Comparison of ENCODE assay signal across 24 cellular contexts in genomic region chr3:106160396-106160795, GRCh38.
"Had no signal": no experiment of that assay in that cellular context is flagged by ENCODE, and none has a peak within 500 bp of the region (broad histone marks: within the 10 kb centered on the region; RNA-seq: fewer than 3 reads in every experiment).

No MANE protein-coding gene starts in this region.

- DNase-seq: activated CD4-positive, alpha-beta memory T cell treated with anti-CD3 and anti-CD28 coated beads, Interleukin-2, amount 10 ng/mL, durations not matched to agents 7 days and 5 days; activated CD4-positive, alpha-beta T cell treated with anti-CD3 and anti-CD28 coated beads, Interleukin-2, amount 10 ng/mL, durations not matched to agents 7 days and 5 days; activated CD4-positive, CD25-positive, alpha-beta regulatory T cell; activated gamma-delta T cell; activated naive CD4-positive, alpha-beta T cell treated with anti-CD3 and anti-CD28 coated beads for 36 hours; activated T-cell treated with anti-CD3 and anti-CD28 coated beads for 4 hours; activated T-cell treated with anti-CD3 and anti-CD28 coated beads, Interleukin-2, amount 50 U/mL, for 48 hours; anterior cingulate cortex; KG1; NCI-H1092; NCI-H1694; NCI-H2029; NCI-H2107; NCI-H345; NCI-H510A treated with DMSO at 0.1 percent for 48 hours; NCI-H69; Peyer's patch; Right ventricle myocardium superior; SJCRH30; SK-N-SH; T-helper 1 cell had no signal

- H3K27me3 ChIP-seq: Peyer's patch, SJCRH30 had no signal

- H3K36me3 ChIP-seq: Peyer's patch, SJCRH30 had no signal

- ATAC-seq: activated T-helper 17 cell treated with anti-CD3 and anti-CD28 coated beads, Interleukin-2, amount 50 U/mL, for 72 hours had no signal

- H3K4me3 ChIP-seq: Peyer's patch, SJCRH30 had no signal

- H3K9me3 ChIP-seq: Peyer's patch, SJCRH30, SK-N-SH had no signal

- H3K27ac ChIP-seq: Peyer's patch, RWPE1, SJCRH30, VCaP had no signal

- H3K4me2 ChIP-seq: SK-N-SH had no signal

- H3K4me1 ChIP-seq: Peyer's patch, SJCRH30 had no signal
